ENCODE assay signal across 8 cellular contexts in the genomic region with DNA sequence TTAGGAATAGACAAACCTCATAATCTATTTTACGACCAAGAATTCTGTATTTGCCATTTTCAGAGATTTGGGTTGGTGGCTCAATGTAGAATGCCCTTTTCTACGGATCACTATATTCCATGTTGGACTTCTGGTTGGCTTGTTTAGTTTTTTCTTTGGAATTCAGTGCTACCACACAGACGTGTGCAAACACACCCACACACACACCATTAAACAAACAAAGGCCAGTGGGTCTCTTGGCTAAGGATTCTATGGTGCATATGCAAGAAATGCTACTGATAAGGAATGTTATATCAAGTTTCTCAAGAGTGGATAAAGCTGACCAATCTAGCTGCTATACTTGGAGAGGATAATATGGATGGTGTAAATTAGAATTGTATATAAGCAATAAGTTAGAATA.
"Had no signal": no experiment of that assay in that cellular context is flagged by ENCODE, and none has a peak within 500 bp of the region (broad histone marks: within the 10 kb centered on the region; RNA-seq: fewer than 3 reads in every experiment).

No MANE protein-coding gene starts in this region.

- H3K4me3 ChIP-seq: HAP-1, K562 had no signal

- ATAC-seq: HCT116, HepG2, K562 had no signal

- H3K27ac ChIP-seq: HL-60 had no signal

- FAIRE-seq: HepG2, K562 had no signal

- H3K9me3 ChIP-seq: HAP-1 had no signal

- DNase-seq: GOT3, H7, KG1 had no signal

- H3K4me1 ChIP-seq: HAP-1 had no signal
